Comparison of ENCODE assay signal across 2 cellular contexts in genomic region chr20:36760647-36761046, GRCh38.
TF ChIP-seq lines count a peak whose summit lies in the region.

No MANE protein-coding gene starts in this region.

TF ChIP-seq in HepG2, 621 proteins besides CTCF, POLR2A, EP300 and RAD21 (continues in another document):
- TF ChIP-seq ZFP90 (CRISPR knock-in tag; IDR thresholded peaks at IDR 0.05; ENCODE audit: borderline replicate concordance) (no peak), HNF4A (CRISPR knock-in tag; IDR thresholded peaks at IDR 0.05) (0 out of 2 replicates have a peak, but pooled peaks have one; percentile 18), ZNF615 (CRISPR knock-in tag; IDR thresholded peaks at IDR 0.05; ENCODE audit: borderline replicate concordance) (no peak), KLF6 (CRISPR knock-in tag; IDR thresholded peaks at IDR 0.05) (0 out of 2 replicates have a peak, but pooled peaks have one; percentile 8), ZFP36L1 (CRISPR knock-in tag; IDR thresholded peaks at IDR 0.05) (0 out of 2 replicates have a peak, but pooled peaks have one; percentile 34), PRMT3 (CRISPR knock-in tag; IDR thresholded peaks at IDR 0.05; ENCODE audit: borderline replicate concordance, low read depth) (no peak), LCORL (IDR thresholded peaks at IDR 0.05) (no peak), LCORL (CRISPR knock-in tag; IDR thresholded peaks at IDR 0.05) (peak; percentile 41; the same call in 1 of the 2 replicates), ZNF329 (CRISPR knock-in tag; IDR thresholded peaks at IDR 0.05; ENCODE audit: low read depth) (no peak), SALL1 (CRISPR knock-in tag; IDR thresholded peaks at IDR 0.05) (peak; percentile 72), NCOR1 (IDR thresholded peaks at IDR 0.05; ENCODE audit: borderline replicate concordance, low read length) (0 out of 2 replicates have a peak, but pooled peaks have one; percentile 33), KLF12 (CRISPR knock-in tag; IDR thresholded peaks at IDR 0.05; ENCODE audit: borderline replicate concordance) (0 out of 2 replicates have a peak, but pooled peaks have one; percentile 27), CEBPG (CRISPR knock-in tag; IDR thresholded peaks at IDR 0.05) (peak; percentile 90), HOXA3 (CRISPR knock-in tag; IDR thresholded peaks at IDR 0.05) (peak; percentile 63; the same call in 1 of the 2 replicates), ARID4A (CRISPR knock-in tag; IDR thresholded peaks at IDR 0.05; ENCODE audit: borderline replicate concordance) (0 out of 2 replicates have a peak, but pooled peaks have one; percentile 23), GATAD2A (CRISPR knock-in tag; IDR thresholded peaks at IDR 0.05) (peak; percentile 62; the same call in 1 of the 2 replicates), PHF8 (CRISPR knock-in tag; IDR thresholded peaks at IDR 0.05) (no peak), ZFX (CRISPR knock-in tag; IDR thresholded peaks at IDR 0.05; ENCODE audit: low read depth) (0 out of 2 replicates have a peak, but pooled peaks have one; percentile 3), ZNF235 (CRISPR knock-in tag; IDR thresholded peaks at IDR 0.05; ENCODE audit: borderline replicate concordance) (no peak), CEBPB (IDR thresholded peaks at IDR 0.05; ENCODE audit: borderline replicate concordance, low read depth, low read length) (peak; percentile 92), ARHGAP35 (CRISPR knock-in tag; IDR thresholded peaks at IDR 0.05; ENCODE audit: borderline replicate concordance) (no peak), HDAC2 (CRISPR knock-in tag; IDR thresholded peaks at IDR 0.05) (peak; percentile 35; the same call in 1 of the 2 replicates), ONECUT2 (CRISPR knock-in tag; IDR thresholded peaks at IDR 0.05) (no peak), BATF2 (CRISPR knock-in tag; IDR thresholded peaks at IDR 0.05) (no peak), CREB1 (IDR thresholded peaks at IDR 0.05) (no peak), CREB1 (CRISPR knock-in tag; IDR thresholded peaks at IDR 0.05) (peak; percentile 15; the same call in 1 of the 2 replicates), SAP130 (CRISPR knock-in tag; IDR thresholded peaks at IDR 0.05; ENCODE audit: low read depth) (peak; percentile 21; the same call in 1 of the 2 replicates), ZNF740 (CRISPR knock-in tag; IDR thresholded peaks at IDR 0.05) (no peak), TARDBP (CRISPR knock-in tag; IDR thresholded peaks at IDR 0.05) (peak; percentile 21; the same call in 1 of the 2 replicates), MED1 (CRISPR knock-in tag; IDR thresholded peaks at IDR 0.05) (peak; percentile 27; the same call in 1 of the 2 replicates), ETV5 (CRISPR knock-in tag; IDR thresholded peaks at IDR 0.05; ENCODE audit: borderline replicate concordance) (no peak), REPIN1 (CRISPR knock-in tag; IDR thresholded peaks at IDR 0.05; ENCODE audit: borderline replicate concordance, low read depth) (0 out of 2 replicates have a peak, but pooled peaks have one; percentile 32), SOX6 (IDR thresholded peaks at IDR 0.05) (no peak), SOX6 (CRISPR knock-in tag; IDR thresholded peaks at IDR 0.05) (peak; percentile 40; the same call in 1 of the 2 replicates), ZNF441 (CRISPR knock-in tag; IDR thresholded peaks at IDR 0.05; ENCODE audit: borderline replicate concordance) (no peak), FOXA3 (CRISPR knock-in tag; IDR thresholded peaks at IDR 0.05) (0 out of 2 replicates have a peak, but pooled peaks have one; percentile 11)

TF ChIP-seq in IMR-90, 13 proteins besides CTCF, POLR2A, EP300 and RAD21:
- TF ChIP-seq CEBPB (IDR thresholded peaks at IDR 0.05; ENCODE audit: low read depth, low read length), result peak; percentile 57
- TF ChIP-seq BHLHE40 (IDR thresholded peaks at IDR 0.05; ENCODE audit: low read depth, low read length), result no peak
